1 cellular context compared by ENCODE assay signal in genomic region chr6:28553986-28554881, GRCh38.
TF ChIP-seq lines count a peak whose summit lies in the region.

No MANE protein-coding gene starts in this region.

TF ChIP-seq in GM23338, 12 proteins besides CTCF, POLR2A, EP300 and RAD21 (continued from another document):
- TF ChIP-seq ZNF462 (CRISPR knock-in tag; IDR thresholded peaks at IDR 0.05), result no peak
- TF ChIP-seq EZH2 (IDR thresholded peaks at IDR 0.05; ENCODE audit: low read depth, unreplicated experiment), result no peak
- no peak for TF ChIP-seq POLR2AphosphoS5 (IDR thresholded peaks at IDR 0.05; ENCODE audit: low read depth)
- no peak for TF ChIP-seq EZH2phosphoT487 (IDR thresholded peaks at IDR 0.05; ENCODE audit: unreplicated experiment)
- no peak for TF ChIP-seq CREB1 (CRISPR knock-in tag; IDR thresholded peaks at IDR 0.05; ENCODE audit: low read depth)
- TF ChIP-seq NANOG (IDR thresholded peaks at IDR 0.05; ENCODE audit: borderline replicate concordance), result no peak
- TF ChIP-seq ZNF114 (CRISPR knock-in tag; IDR thresholded peaks at IDR 0.05), result no peak
